Comparison of ENCODE assay signal across 15 cellular contexts in genomic region chr2:214035091-214035852, GRCh38.
"Had no signal": no experiment of that assay in that cellular context is flagged by ENCODE, and none has a peak within 500 bp of the region (broad histone marks: within the 10 kb centered on the region; RNA-seq: fewer than 3 reads in every experiment).

No MANE protein-coding gene starts in this region.

- DNase-seq: activated CD4-positive, alpha-beta T cell treated with anti-CD3 and anti-CD28 coated beads for 48 hours; activated CD4-positive, CD25-positive, alpha-beta regulatory T cell; activated CD8-positive, alpha-beta T cell treated with anti-CD3 and anti-CD28 coated beads for 36 hours; activated naive CD4-positive, alpha-beta T cell; activated naive CD8-positive, alpha-beta T cell treated with anti-CD3 and anti-CD28 coated beads, Interleukin-2, amount 10 ng/mL, durations not matched to agents 7 days and 5 days; activated T-cell treated with anti-CD3 and anti-CD28 coated beads, Interleukin-2, amount 50 U/mL, for 1 hour; central memory CD4-positive, alpha-beta T cell; midbrain; nephron progenitor cell; occipital lobe; T-helper 1 cell; T-helper 9 cell; testis had no signal

- ATAC-seq: activated CD8-positive, alpha-beta T cell treated with anti-CD3 and anti-CD28 coated beads for 36 hours; activated T-helper 17 cell treated with anti-CD3 and anti-CD28 coated beads, Interleukin-2, amount 50 U/mL, for 72 hours; foreskin keratinocyte had no signal
